In genomic region chr2:188293601-188294482, GRCh38 we compare ENCODE assay signal across 8 cellular contexts. TPM values are rescaled to one million over a fixed set of nuclear protein-coding genes. Genes with fewer than 3 reads are reported as not detected.
DNase-seq lines count a peak whose midpoint lies in the region; ATAC-seq and TF ChIP-seq lines count a peak whose summit lies in the region.

No MANE protein-coding gene starts in this region.

- no peak overlapping the region for H2BK12ac ChIP-seq in H9 (ENCODE audit: insufficient read length, low read depth, low read length)

- H3K56ac ChIP-seq in H9 (ENCODE audit: insufficient read length, low read depth, low read length): no peak overlapping the region

- peaks cover 40% of the 10 kb centered on the region; the same call in 1 of the 2 replicates for H3K79me2 ChIP-seq in H9 (ENCODE audit: insufficient read depth, low read length)

- no peaks in the 10 kb centered on the region for H3K9me3 ChIP-seq in H9 (ENCODE audit: control insufficient read depth, low read depth, low read length)

- H3K27me3 ChIP-seq in H9 (ENCODE audit: insufficient read depth, low read length): no peaks in the 10 kb centered on the region

- TF ChIP-seq CTCF in H9 (conservative IDR thresholded peaks at IDR 0.05): no peak
- TF ChIP-seq CTCF in fibroblast of pulmonary artery (IDR thresholded peaks at IDR 0.05; ENCODE audit: low read length, missing control alignments): no peak
- TF ChIP-seq CTCF in neural crest cell (conservative IDR thresholded peaks at IDR 0.05): no peak

- H3K36me3 Mint-ChIP-seq in H9 (ENCODE audit: insufficient read depth in 1 of 3, low read depth in 3 of 3) (peaks cover 12 to 19% (median 15%) of the 10 kb centered on the region in 3 experiments; a peak in 6 of 7 replicates), neural crest cell (ENCODE audit: low read depth) (peaks cover 3% of the 10 kb centered on the region)

- H3K4me1 Mint-ChIP-seq in H9: peaks cover 38% of the 10 kb centered on the region in 2 experiments
- H3K4me1 Mint-ChIP-seq in neural crest cell: peaks cover 51% of the 10 kb centered on the region

- H4K91ac ChIP-seq in H9 (ENCODE audit: insufficient read length, low read depth, low read length): no peak overlapping the region

- H2BK15ac ChIP-seq in H9 (ENCODE audit: low read depth, low read length): no peak overlapping the region

- H2BK5ac ChIP-seq in H9 (ENCODE audit: insufficient read length, low read length): no peak overlapping the region

- H3K4me3 ChIP-seq in fibroblast of pulmonary artery (replicated peaks; ENCODE audit: low read depth, low read length): peak overlapping the region; percentile 79

- no peaks in the 10 kb centered on the region for H4K20me1 ChIP-seq in H9 (ENCODE audit: control insufficient read depth, insufficient read depth, insufficient read length)

- H3K4me3 Mint-ChIP-seq in H9 (peak overlapping the region; percentile 93 to 97), neural crest cell (peak overlapping the region; percentile 100)

- ATAC-seq in HG02970 (IDR thresholded peaks at IDR 0.05; ENCODE audit: low FRiP score, unreplicated experiment) (no peak), HG03095 (IDR thresholded peaks at IDR 0.05; ENCODE audit: unreplicated experiment) (no peak)

- no peak overlapping the region for H4K5ac ChIP-seq in H9 (ENCODE audit: insufficient read length, low read depth, low read length)

- H3K4ac ChIP-seq in H9 (ENCODE audit: low read depth, low read length): no peak overlapping the region

- no peak overlapping the region for H2AK5ac ChIP-seq in H9 (ENCODE audit: insufficient read length, low read length)

- no peak overlapping the region for H3K23ac ChIP-seq in H9 (ENCODE audit: insufficient read length, low read depth, low read length)

- peak overlapping the region; percentile 66 for H3K27ac ChIP-seq in H9 (ENCODE audit: insufficient read length, low read depth, low read length)

- H3K23me2 ChIP-seq in H9 (ENCODE audit: insufficient read length, low read depth, low read length, poor library complexity, severe bottlenecking): peaks cover 15% of the 10 kb centered on the region

- no peak overlapping the region for H2BK20ac ChIP-seq in H9 (ENCODE audit: low read depth, low read length, poor library complexity, severe bottlenecking)

- no peaks in the 10 kb centered on the region for H3K79me1 ChIP-seq in H9 (ENCODE audit: insufficient read depth, low read depth, low read length, poor library complexity, severe bottlenecking)

- H3T11ph ChIP-seq in H9 (ENCODE audit: low read length): no peak overlapping the region

- H3K9me3 Mint-ChIP-seq in H9 (peaks cover 0 to 11% of the 10 kb centered on the region in 2 experiments; a peak in 4 of 5 replicates), neural crest cell (peaks cover 3% of the 10 kb centered on the region)

- no peak overlapping the region for H3K18ac ChIP-seq in H9 (ENCODE audit: insufficient read length, low read depth, low read length)

- H3K4me1 ChIP-seq in H9 (ENCODE audit: insufficient read depth, low read length): peaks cover 2% of the 10 kb centered on the region; the same call in 1 of the 2 replicates

- no peak for DNase-seq in H9
- DNase-seq in RPMI8226: peak; percentile 25
- peak; percentile 78 for DNase-seq in fibroblast of pulmonary artery (ENCODE audit: low read depth)
- no peak for DNase-seq in neural crest cell (ENCODE audit: low read depth, low spot score)
- no peak for DNase-seq in GM19240 (ENCODE audit: insufficient read length, low spot score)
- DNase-seq in NCI-H1048 (lab: John Stamatoyannopoulos, UW): no peak

- no peaks in the 10 kb centered on the region for H3K27me3 Mint-ChIP-seq in H9 (ENCODE audit: low read depth)
- H3K27me3 Mint-ChIP-seq in neural crest cell (ENCODE audit: low read depth): peaks cover 3% of the 10 kb centered on the region

- peak overlapping the region; percentile 99 to 100 (median 99) for H3K27ac Mint-ChIP-seq in H9
- peak overlapping the region; percentile 99 for H3K27ac Mint-ChIP-seq in neural crest cell (ENCODE audit: unreplicated experiment)

- no peak overlapping the region for H2BK120ac ChIP-seq in H9 (ENCODE audit: low read depth, low read length, poor library complexity, severe bottlenecking)

- no peak overlapping the region for H4K8ac ChIP-seq in H9 (replicated peaks; ENCODE audit: insufficient read length, low read depth, low read length)

- peak overlapping the region; percentile 69 for H3K4me2 ChIP-seq in H9 (ENCODE audit: insufficient read depth, insufficient read length, low read length)

- WGBS in H9 (ENCODE audit: extremely low coverage, insufficient read length, low lambda C conversion rate): no CpG with 5 or more reads among the region's 10 CpGs

- H3K9ac ChIP-seq in H9 (ENCODE audit: extremely low read depth, insufficient read length, low read length): peak overlapping the region; percentile 97

- peak overlapping the region; percentile 31; the same call in 1 of the 2 replicates for H3K14ac ChIP-seq in H9 (ENCODE audit: insufficient read depth, low read length)

- no peak overlapping the region for H2AFZ ChIP-seq in H9 (ENCODE audit: low read length)

RNA-seq across cellular contexts. Expression of gene GULP1, which starts 2.2 kb away (rescaled TPM):
- total RNA-seq in H9 (2021) (124 and 140 TPM in 2 replicates), neural crest cell (39.1 and 43.8 TPM in 2 replicates)

Comparison
In these comparisons a context has a peak if more than half of its experiments do, and no peak if none do; other contexts are left out.
1. DNase-seq: peak in RPMI8226 (single experiment) and fibroblast of pulmonary artery (single experiment); none in H9 (single experiment), neural crest cell (single experiment), GM19240 (single experiment) and NCI-H1048 (single experiment).